ENCODE assay signal across 10 cellular contexts in the genomic region with DNA sequence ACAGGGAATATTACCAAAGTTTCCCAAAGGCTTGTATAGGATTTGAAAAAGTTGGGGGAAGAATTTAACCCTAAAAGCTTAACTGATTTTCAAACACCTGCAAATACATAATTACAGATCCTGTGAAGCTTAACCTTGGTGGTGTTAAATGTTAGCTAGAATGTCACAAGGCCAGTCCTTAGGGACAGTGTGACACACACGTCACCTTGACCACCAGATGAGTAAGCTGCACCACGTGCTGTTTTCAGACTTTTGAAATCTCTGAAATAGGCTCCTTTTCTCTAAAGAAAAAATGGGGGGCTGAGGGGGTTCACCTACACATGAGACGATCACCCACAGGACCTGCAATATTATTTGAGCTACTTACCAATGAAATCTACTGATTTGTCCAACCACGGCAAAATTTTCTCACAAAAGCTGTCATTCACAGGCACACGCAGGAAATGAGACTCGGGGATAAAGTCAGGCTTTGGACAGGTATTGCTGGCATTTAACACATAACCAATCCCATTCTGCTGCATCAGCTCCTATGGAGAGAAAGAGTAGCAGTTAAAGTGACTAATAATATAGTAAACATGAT.
DNase-seq lines count a peak whose midpoint lies in the region; ATAC-seq, FAIRE-seq and TF ChIP-seq lines count a peak whose summit lies in the region.
"Had no signal": no experiment of that assay in that cellular context is flagged by ENCODE, and none has a peak within 500 bp of the region (broad histone marks: within the 10 kb centered on the region; RNA-seq: fewer than 3 reads in every experiment).

No MANE protein-coding gene starts in this region.

- TF ChIP-seq POLR2A in H54 (IDR thresholded peaks at IDR 0.05; ENCODE audit: low read depth, low read length), result no peak

- H3F3A ChIP-seq in GM23248 (ENCODE audit: insufficient read depth), result no peaks in the 10 kb centered on the region

- H3K27me3 ChIP-seq in psoas muscle (ENCODE audit: insufficient read depth in 3 of 3, low read length in 2 of 3) (no peaks in the 10 kb centered on the region), GM23248 (replicated peaks; ENCODE audit: insufficient read depth) (no peaks in the 10 kb centered on the region)

- H3K9ac ChIP-seq in GM23248, result no peak overlapping the region

- H3K4me1 ChIP-seq in psoas muscle (no peaks in the 10 kb centered on the region), GM23248 (ENCODE audit: insufficient read depth) (no peaks in the 10 kb centered on the region)
- H3K4me1 ChIP-seq: prostate gland had no signal

- H3K9me3 ChIP-seq in psoas muscle, result no peaks in the 10 kb centered on the region
- no peaks in the 10 kb centered on the region for H3K9me3 ChIP-seq in GM23248 (ENCODE audit: low read depth)
- H3K9me3 ChIP-seq: prostate gland had no signal

- intact Hi-C loops in psoas muscle (cut with DNase I), result no loop called here

- no peak overlapping the region for H3K4me3 ChIP-seq in psoas muscle
- H3K4me3 ChIP-seq in GM23248, result no peak overlapping the region
- H3K4me3 ChIP-seq: prostate gland had no signal

- H3K4me2 ChIP-seq in GM23248 (ENCODE audit: unreplicated experiment), result no peak overlapping the region

- H3K9me2 ChIP-seq in GM23248 (ENCODE audit: insufficient read depth), result no peaks in the 10 kb centered on the region

- in situ Hi-C loops in GM23248 (cut with MboI), result no loop called here

- no peak overlapping the region for H2AFZ ChIP-seq in GM23248

- H3K27ac ChIP-seq in psoas muscle (no peak overlapping the region), GM23248 (no peak overlapping the region)
- H3K27ac ChIP-seq: prostate gland had no signal

- H3K36me3 ChIP-seq in psoas muscle (ENCODE audit: insufficient read depth in 1 of 2, low read depth in 1 of 2) (peaks cover 0 to 43% of the 10 kb centered on the region in 2 donors), GM23248 (ENCODE audit: low read depth) (no peaks in the 10 kb centered on the region)
- H3K36me3 ChIP-seq: prostate gland had no signal

- no peak for TF ChIP-seq CTCF in psoas muscle (IDR thresholded peaks at IDR 0.05)

- DNase-seq in activated CD4-positive, CD25-positive, alpha-beta regulatory T cell (lab: John Stamatoyannopoulos, UW), result no peak
- no peak for DNase-seq in H54 (ENCODE audit: insufficient read length, low spot score)
- no peak for DNase-seq in psoas muscle
- no peak for DNase-seq in GM23248
- DNase-seq in OCI-M1 (lab: John Stamatoyannopoulos, UW), result no peak

- peak; percentile 11 for ATAC-seq in activated CD4-positive, CD25-positive, alpha-beta regulatory T cell treated with anti-CD3 and anti-CD28 coated beads, Interleukin-2, amount 50 U/mL, for 24 hours
- ATAC-seq in HG03565 (IDR thresholded peaks at IDR 0.05; ENCODE audit: unreplicated experiment) (peak; percentile 87), psoas muscle (peak in 3 of 4 donors; percentile 67 to 74 (median 67)), HG03045 (IDR thresholded peaks at IDR 0.05; ENCODE audit: unreplicated experiment) (no peak)

- no peaks in the 10 kb centered on the region for H4K20me1 ChIP-seq in GM23248 (ENCODE audit: insufficient read depth)

- FAIRE-seq in H54 (lab: Jason Lieb, UNC), result peak; percentile 55
- FAIRE-seq: A204.1 had no signal

- 73 to 82% (median 77%) methylated on average over 6 of the region's 6 CpGs for WGBS in psoas muscle, 3 donors
- 93 to 98% methylated on average over 6 of the region's 6 CpGs for WGBS in GM23248 (ENCODE audit: low coverage in 1 of 2, low lambda C conversion rate in 2 of 2, missing lambda C conversion rate in 2 of 2), 2 experiments

- H3K79me2 ChIP-seq in GM23248 (ENCODE audit: insufficient read depth), result no peaks in the 10 kb centered on the region
